9 cellular contexts compared by ENCODE assay signal in genomic region chr1:13754003-13754402, GRCh38. TPM values are rescaled to one million over a fixed set of nuclear protein-coding genes. Genes with fewer than 3 reads are reported as not detected.
DNase-seq lines count a peak whose midpoint lies in the region; ATAC-seq and TF ChIP-seq lines count a peak whose summit lies in the region.
"Had no signal": no experiment of that assay in that cellular context is flagged by ENCODE, and none has a peak within 500 bp of the region (broad histone marks: within the 10 kb centered on the region; RNA-seq: fewer than 3 reads in every experiment).

No MANE protein-coding gene starts in this region.

- ATAC-seq in GM18502 (IDR thresholded peaks at IDR 0.05; ENCODE audit: poor library complexity, unreplicated experiment) = peak; percentile 34
- peak; percentile 42 for ATAC-seq in GM21390 (IDR thresholded peaks at IDR 0.05; ENCODE audit: unreplicated experiment)
- ATAC-seq in HG03571 (IDR thresholded peaks at IDR 0.05; ENCODE audit: unreplicated experiment) = peak; percentile 44
- no peak for ATAC-seq in natural killer cell
- no peak for ATAC-seq in HG03045 (IDR thresholded peaks at IDR 0.05; ENCODE audit: unreplicated experiment)
- no peak for ATAC-seq in HG03025 (IDR thresholded peaks at IDR 0.05; ENCODE audit: low FRiP score, unreplicated experiment)

- intact Hi-C loops in natural killer cell (cut with micrococcal nuclease) = loop anchor here (5.0 kb wide), 1 partner anchor 52 kb away; the partner anchor contains the start of gene PRDM2

- no peaks in the 10 kb centered on the region for H3K36me3 Mint-ChIP-seq in natural killer cell

- H3K27me3 Mint-ChIP-seq in natural killer cell (ENCODE audit: low read depth in 2 of 2) = no peaks in the 10 kb centered on the region

- H3K9me3 Mint-ChIP-seq in natural killer cell = no peaks in the 10 kb centered on the region

- TF ChIP-seq CTCF in natural killer cell (IDR thresholded peaks at IDR 0.05) = no peak

- peak overlapping the region; percentile 61 for H3K4me3 Mint-ChIP-seq in natural killer cell

- peaks cover 74 to 83% of the 10 kb centered on the region in 2 donors for H3K4me1 Mint-ChIP-seq in natural killer cell

- DNase-seq in natural killer cell (no peak), cerebellar cortex (ENCODE audit: low spot score) (no peak), HuH-7.5 (ENCODE audit: low spot score) (no peak)
- DNase-seq: stimulated activated CD4-positive, alpha-beta T cell treated with anti-CD3 and anti-CD28 coated beads, Interleukin-4, amount 100 ng/mL, for 1 hour had no signal

- peak overlapping the region; percentile 82 to 92 for H3K27ac Mint-ChIP-seq in natural killer cell

RNA-seq across cellular contexts. Expression of gene PRDM2, which starts 54.0 kb away (rescaled TPM):
- 100 to 1,000 TPM; 168 to 193 (median 184) TPM for total RNA-seq in natural killer cell

Comparison
In these comparisons a context has a peak if more than half of its experiments do, and no peak if none do; other contexts are left out.
1. ATAC-seq: peak in GM18502 (single experiment), GM21390 (single experiment) and HG03571 (single experiment); none in natural killer cell (0 of 3), HG03045 (single experiment) and HG03025 (single experiment).